Comparison of ENCODE assay signal across 1 cellular context in genomic region chr9:35740243-35740642, GRCh38.
TF ChIP-seq lines count a peak whose summit lies in the region.

No MANE protein-coding gene starts in this region.

TF ChIP-seq in K562, 482 proteins besides CTCF, POLR2A, EP300 and RAD21:
- TF ChIP-seq DMBX1 (CRISPR knock-in tag; IDR thresholded peaks at IDR 0.05; ENCODE audit: borderline replicate concordance) (no peak), RBFOX2 (IDR thresholded peaks at IDR 0.05; ENCODE audit: low read depth, low read length) (0 out of 2 replicates have a peak, but pooled peaks have one; percentile 23), PRDM10 (IDR thresholded peaks at IDR 0.05; ENCODE audit: partially characterized antibody) (peak; percentile 89)
